Comparison of ENCODE assay signal across 17 cellular contexts in the genomic region with DNA sequence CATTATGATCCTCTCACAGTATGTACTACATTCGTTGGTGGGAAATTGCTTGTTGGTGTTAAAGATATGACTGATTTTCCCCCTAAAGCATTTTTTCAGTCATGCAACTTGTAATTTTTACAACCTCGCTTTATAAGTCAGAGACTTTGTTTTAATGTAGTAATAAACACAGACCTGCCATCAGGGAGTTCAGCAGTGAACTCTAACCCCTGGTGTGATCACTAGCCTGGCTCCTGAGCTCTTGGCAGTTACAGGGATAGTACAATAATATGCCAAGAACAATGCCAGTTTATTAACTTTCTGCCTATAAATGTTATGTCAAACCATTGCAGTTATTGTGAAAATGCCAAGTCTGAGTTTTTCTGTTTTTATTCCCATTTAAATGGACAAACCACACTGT.
DNase-seq lines count a peak whose midpoint lies in the region; ATAC-seq and TF ChIP-seq lines count a peak whose summit lies in the region.
"Had no signal": no experiment of that assay in that cellular context is flagged by ENCODE, and none has a peak within 500 bp of the region (broad histone marks: within the 10 kb centered on the region; RNA-seq: fewer than 3 reads in every experiment).

No MANE protein-coding gene starts in this region.

- H3K4me3 Mint-ChIP-seq in activated naive CD4-positive, alpha-beta T cell treated with anti-CD3 and anti-CD28 coated beads for 36 hours = no peak overlapping the region
- H3K4me3 Mint-ChIP-seq: CD4-positive, CD25-positive, alpha-beta regulatory T cell; CD8-positive, alpha-beta memory T cell; H9; IgD-negative memory B cell had no signal

- no peaks in the 10 kb centered on the region for H3K27me3 ChIP-seq in right lobe of liver
- no peaks in the 10 kb centered on the region for H3K27me3 ChIP-seq in transverse colon
- H3K27me3 ChIP-seq: BE2C had no signal

- intact Hi-C loops in right lobe of liver (cut with DNase I) (no loop called here), transverse colon (cut with DNase I; ENCODE audit: low total_unique reads) (no loop called here)
- intact Hi-C loops in activated naive CD4-positive, alpha-beta T cell treated with anti-CD3 and anti-CD28 coated beads for 36 hours (cut with micrococcal nuclease) = no loop called here

- in situ Hi-C loops in transverse colon (cut with MboI; ENCODE audit: low pct_ligation_motif_present in 1 of 4, low pct_unique_long_range_greater_than_20kb in 1 of 4, low sequenced_read_pairs in 3 of 4) = no loop called here

- H3K36me3 ChIP-seq in right lobe of liver (no peaks in the 10 kb centered on the region), transverse colon (no peaks in the 10 kb centered on the region)
- H3K36me3 ChIP-seq: BE2C had no signal

- H3K27ac Mint-ChIP-seq in activated naive CD4-positive, alpha-beta T cell treated with anti-CD3 and anti-CD28 coated beads for 36 hours = no peak overlapping the region
- H3K27ac Mint-ChIP-seq: CD4-positive, CD25-positive, alpha-beta regulatory T cell; CD8-positive, alpha-beta memory T cell; H9; IgD-negative memory B cell had no signal

- CTCF ChIA-PET in RWPE1 (lab: Yijun Ruan, JAX) = no interaction called here
- CTCF ChIA-PET in activated naive CD4-positive, alpha-beta T cell treated with anti-CD3 and anti-CD28 coated beads for 36 hours (lab: Charles Lee) = no interaction called here

- TF ChIP-seq CTCF in LNCaP clone FGC (IDR thresholded peaks at IDR 0.05; ENCODE audit: control insufficient read depth, extremely low read depth, insufficient read depth) (no peak), VCaP (conservative IDR thresholded peaks at IDR 0.05) (no peak), right lobe of liver (IDR thresholded peaks at IDR 0.05) (no peak), transverse colon (IDR thresholded peaks at IDR 0.05) (no peak), RWPE1 (conservative IDR thresholded peaks at IDR 0.05; ENCODE audit: low read depth) (no peak)

- no peak for TF ChIP-seq EP300 in transverse colon (IDR thresholded peaks at IDR 0.05; ENCODE audit: low read depth)

- TF ChIP-seq POLR2A in right lobe of liver (IDR thresholded peaks at IDR 0.05) = no peak
- no peak for TF ChIP-seq POLR2A in transverse colon (IDR thresholded peaks at IDR 0.05)

- H3K4me1 ChIP-seq in right lobe of liver (peaks cover 0 to 11% (median 5%) of the 10 kb centered on the region in 4 donors), transverse colon (peaks cover 0 to 12% (median 7%) of the 10 kb centered on the region in 4 donors)
- H3K4me1 ChIP-seq: BE2C had no signal

- no peaks in the 10 kb centered on the region for H3K27me3 Mint-ChIP-seq in activated naive CD4-positive, alpha-beta T cell treated with anti-CD3 and anti-CD28 coated beads for 36 hours (ENCODE audit: low read depth)

- peak; percentile 34 for DNase-seq in LNCaP clone FGC (ENCODE audit: low read depth)
- DNase-seq in right lobe of liver = peak in 1 of 3 donors; percentile 67
- no peak for DNase-seq in transverse colon
- DNase-seq in T-helper 2 cell = no peak
- DNase-seq in RWPE1 (ENCODE audit: low spot score) = no peak
- no peak for DNase-seq in activated naive CD4-positive, alpha-beta T cell treated with anti-CD3 and anti-CD28 coated beads for 36 hours
- DNase-seq: ACHN; BE2C; C1 segment of cervical spinal cord; CD4-positive, CD25-positive, alpha-beta regulatory T cell; CD8-positive, alpha-beta memory T cell; COR-L47; DMS 273 treated with DMSO at 0.1 percent for 48 hours; DMS53; H9 had no signal

- peaks cover 7% of the 10 kb centered on the region for H3K4me1 Mint-ChIP-seq in activated naive CD4-positive, alpha-beta T cell treated with anti-CD3 and anti-CD28 coated beads for 36 hours (ENCODE audit: low read depth)
- H3K4me1 Mint-ChIP-seq: CD8-positive, alpha-beta memory T cell; IgD-negative memory B cell had no signal

- H3K36me3 Mint-ChIP-seq in activated naive CD4-positive, alpha-beta T cell treated with anti-CD3 and anti-CD28 coated beads for 36 hours (ENCODE audit: low read depth) = peaks cover 66% of the 10 kb centered on the region

- POLR2A ChIA-PET in RWPE1 (lab: Yijun Ruan, JAX; ENCODE audit: low non-redundant PET) = no interaction called here

- H3K9me3 ChIP-seq in right lobe of liver (no peaks in the 10 kb centered on the region), transverse colon (peaks cover 6 to 13% of the 10 kb centered on the region in 2 donors)
- H3K9me3 ChIP-seq: BE2C had no signal

- H3K4me3 ChIP-seq in LNCaP clone FGC (ENCODE audit: low read depth, low read length) = no peak overlapping the region
- no peak overlapping the region for H3K4me3 ChIP-seq in right lobe of liver
- H3K4me3 ChIP-seq in transverse colon = no peak overlapping the region

- peaks cover 34% of the 10 kb centered on the region for H3K9me3 Mint-ChIP-seq in activated naive CD4-positive, alpha-beta T cell treated with anti-CD3 and anti-CD28 coated beads for 36 hours

- WGBS in right lobe of liver (ENCODE audit: insufficient coverage, low coverage, low lambda C conversion rate, missing lambda C conversion rate) = 52% methylated on average over 2 of the region's 2 CpGs
- WGBS in transverse colon (ENCODE audit: low coverage in 1 of 2), 2 donors = 47 to 48% methylated on average over 2 of the region's 2 CpGs

- H3K27ac ChIP-seq in VCaP (0 out of 2 replicates have a peak overlapping the region, but pooled peaks have one; percentile 7), right lobe of liver (peak overlapping the region in 2 of 3 donors; percentile 45 to 48), transverse colon (peak overlapping the region; percentile 2 to 49 (median 30)), RWPE1 (no peak overlapping the region)

- peak; percentile 94 to 98 (median 96) for ATAC-seq in right lobe of liver
